In genomic region chr11:88337342-88338222, GRCh38 we compare ENCODE assay signal across 8 cellular contexts. TPM values are rescaled to one million over a fixed set of nuclear protein-coding genes. Genes with fewer than 3 reads are reported as not detected.
DNase-seq lines count a peak whose midpoint lies in the region; ATAC-seq, FAIRE-seq and TF ChIP-seq lines count a peak whose summit lies in the region.

TSS of gene CTSC (minus strand) at chr11:88337736. CDS start at chr11:88337672, 64 bp downstream.

- peak within 1 kb of the TSS; percentile 87 for H3K9ac ChIP-seq in HUES6 (ENCODE audit: low read length)

- WGBS in esophagus, 2 donors, result 0 to 1% methylated on average over 57 of the region's 57 CpGs

- peak; percentile 94 for ATAC-seq in GM21447 (IDR thresholded peaks at IDR 0.05; ENCODE audit: unreplicated experiment)

- DNase-seq in D721Med (ENCODE audit: insufficient read length, low spot score) (peak; percentile 62), OCI-M2 (lab: John Stamatoyannopoulos, UW; ENCODE audit: unreplicated experiment) (peak; percentile 30), activated T-cell treated with anti-CD3 and anti-CD28 coated beads for 4 hours (peak; percentile 85)
- DNase-seq in stimulated activated CD8-positive, alpha-beta memory T cell treated with anti-CD3 and anti-CD28 coated beads, Interleukin-7, amount 100 ng/mL, for 24 hours (ENCODE audit: low read depth), result peak; percentile 87

- FAIRE-seq in D721Med (lab: Jason Lieb, UNC), result no peak

- no peaks in the 10 kb centered on the region for H3K27me3 ChIP-seq in HUES6 (ENCODE audit: control insufficient read depth, insufficient read depth, low read length)
- no peaks in the 10 kb centered on the region for H3K27me3 ChIP-seq in esophagus (ENCODE audit: control insufficient read depth in 1 of 2, insufficient read depth in 2 of 2, low read length in 2 of 2)
- H3K27me3 ChIP-seq in muscle layer of duodenum (ENCODE audit: low read depth, low read length), result no peaks in the 10 kb centered on the region

- peak within 1 kb of the TSS; percentile 91 for H3K4me3 ChIP-seq in HUES6 (ENCODE audit: low read depth, low read length)
- H3K4me3 ChIP-seq in esophagus (ENCODE audit: low read depth in 1 of 2, low read length in 2 of 2), result peak within 1 kb of the TSS; percentile 76 to 95
- peak within 1 kb of the TSS; percentile 79 to 91 for H3K4me3 ChIP-seq in muscle layer of duodenum (ENCODE audit: low read depth in 1 of 2, low read length in 2 of 2)

- H3K4me1 ChIP-seq in HUES6 (ENCODE audit: control insufficient read depth, insufficient read depth, low read length) (peaks cover 13% of the 10 kb centered on the region; the same call in 1 of the 2 replicates), esophagus (ENCODE audit: control insufficient read depth in 2 of 2, insufficient read depth in 2 of 2, low read length in 1 of 2) (no peaks in the 10 kb centered on the region), muscle layer of duodenum (ENCODE audit: control insufficient read depth in 1 of 2, insufficient read depth in 2 of 2, low read length in 2 of 2) (peaks cover 0 to 9% of the 10 kb centered on the region in 2 donors)

- H3K9me3 ChIP-seq in HUES6 (ENCODE audit: control insufficient read depth, insufficient read depth, low read depth, low read length) (no peaks in the 10 kb centered on the region), esophagus (ENCODE audit: control insufficient read depth in 2 of 2, insufficient read depth in 1 of 2, low read depth in 1 of 2, low read length in 1 of 2) (no peaks in the 10 kb centered on the region), muscle layer of duodenum (ENCODE audit: control insufficient read depth in 1 of 2, low read length in 2 of 2) (no peaks in the 10 kb centered on the region)

- no peak for TF ChIP-seq CTCF in D721Med (IDR thresholded peaks at IDR 0.05; ENCODE audit: insufficient read depth, missing control alignments)

- H3K27ac ChIP-seq in HUES6 (ENCODE audit: low read depth, low read length), result peak within 1 kb of the TSS; percentile 77
- peak within 1 kb of the TSS; percentile 84 to 87 for H3K27ac ChIP-seq in esophagus (ENCODE audit: low read depth in 2 of 2, low read length in 1 of 2)
- peak within 1 kb of the TSS; percentile 88 for H3K27ac ChIP-seq in muscle layer of duodenum (ENCODE audit: low read length)

- peaks cover 34% of the 10 kb centered on the region for H3K36me3 ChIP-seq in HUES6 (ENCODE audit: control insufficient read depth, insufficient read depth, low read length)
- no peaks in the 10 kb centered on the region for H3K36me3 ChIP-seq in esophagus (ENCODE audit: control insufficient read depth in 2 of 2, insufficient read depth in 2 of 2, low read length in 1 of 2)
- peaks cover 3 to 6% of the 10 kb centered on the region in 2 donors for H3K36me3 ChIP-seq in muscle layer of duodenum (ENCODE audit: control insufficient read depth in 1 of 2, insufficient read depth in 2 of 2, low read length in 2 of 2)

RNA-seq across cellular contexts. Expression of gene CTSC, which starts in this region (rescaled TPM):
- 10 to 100 TPM; 33.8 to 35.3 TPM for polyA plus RNA-seq in esophagus

Comparison
In these comparisons a context has a peak if more than half of its experiments do, and no peak if none do; other contexts are left out.
1. Peak in every context shown above with its lines: DNase-seq, ATAC-seq, H3K4me3 ChIP-seq and H3K27ac ChIP-seq.
2. DNase-seq: peak in every context shown above with its lines; median percentile 87 in stimulated activated CD8-positive, alpha-beta memory T cell treated with anti-CD3 and anti-CD28 coated beads, Interleukin-7, amount 100 ng/mL, for 24 hours; 85 in activated T-cell treated with anti-CD3 and anti-CD28 coated beads for 4 hours; 62 in D721Med; 30 in OCI-M2.